Comparison of ENCODE assay signal across 16 cellular contexts in the genomic region with DNA sequence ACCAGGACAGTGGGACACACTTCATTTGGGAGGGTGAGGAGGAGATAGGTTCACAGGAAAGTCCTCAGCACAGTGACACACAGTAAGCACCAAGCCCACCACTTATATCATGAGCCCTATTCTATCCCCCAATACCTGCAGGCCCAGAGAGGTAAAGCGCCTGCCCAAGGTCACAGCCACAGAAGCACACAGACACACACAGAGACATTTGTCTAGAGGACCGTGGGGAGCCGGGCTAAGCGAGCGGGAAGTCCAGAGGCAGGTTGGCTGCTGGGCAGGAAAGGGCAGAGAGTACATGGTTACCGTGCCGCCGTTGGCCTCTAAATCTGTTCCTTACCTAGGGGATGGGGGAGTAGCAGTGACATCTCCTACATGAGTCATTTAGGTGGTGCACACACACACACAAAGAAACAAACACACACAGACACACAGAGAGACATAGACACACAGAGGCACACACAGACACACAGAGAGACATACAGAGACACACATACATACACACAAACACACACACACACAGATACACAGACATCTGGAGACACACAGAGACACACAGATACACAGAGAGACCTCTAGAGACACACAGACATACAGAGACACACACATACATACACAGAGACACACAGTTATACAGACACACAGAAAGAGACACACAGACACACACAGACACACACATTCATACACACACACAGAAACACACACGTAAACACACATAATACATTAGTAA. TPM values are rescaled to one million over a fixed set of nuclear protein-coding genes. Genes with fewer than 3 reads are reported as not detected.
DNase-seq lines count a peak whose midpoint lies in the region; ATAC-seq and TF ChIP-seq lines count a peak whose summit lies in the region.
"Had no signal": no experiment of that assay in that cellular context is flagged by ENCODE, and none has a peak within 500 bp of the region (broad histone marks: within the 10 kb centered on the region; RNA-seq: fewer than 3 reads in every experiment).

No MANE protein-coding gene starts in this region.

- no peak for TF ChIP-seq RAD21 in HCT116 (IDR thresholded peaks at IDR 0.05; ENCODE audit: low read depth)
- TF ChIP-seq RAD21 in liver (IDR thresholded peaks at IDR 0.05) = peak in 1 of 2 donors; percentile 22

- TF ChIP-seq CTCF in HCT116 (IDR thresholded peaks at IDR 0.05 in 2 of 3, conservative IDR thresholded peaks at IDR 0.05 in 1 of 3; ENCODE audit: borderline replicate concordance in 1 of 3, insufficient read depth in 1 of 3, low read depth in 2 of 3, low read length in 2 of 3) = no peak
- TF ChIP-seq CTCF in Panc1 (IDR thresholded peaks at IDR 0.05) = no peak
- no peak for TF ChIP-seq CTCF in liver (IDR thresholded peaks at IDR 0.05; ENCODE audit: low read depth, low read length, missing input control)
- no peak for TF ChIP-seq CTCF in tibial artery (IDR thresholded peaks at IDR 0.05)

- no peaks in the 10 kb centered on the region for H3K27me3 ChIP-seq in HCT116 (ENCODE audit: insufficient read depth, low read length)
- no peaks in the 10 kb centered on the region for H3K27me3 ChIP-seq in Panc1 (ENCODE audit: control insufficient read depth, insufficient read depth, low read length)
- no peaks in the 10 kb centered on the region for H3K27me3 ChIP-seq in liver (ENCODE audit: control insufficient read depth in 4 of 4, insufficient read depth in 4 of 4, low read length in 3 of 4)
- no peaks in the 10 kb centered on the region for H3K27me3 ChIP-seq in tibial artery
- H3K27me3 ChIP-seq: BE2C, MG63 had no signal

- H3K4me1 ChIP-seq in HCT116 (ENCODE audit: control insufficient read depth in 1 of 2, insufficient read depth in 2 of 2, low read length in 2 of 2) (peaks cover 8 to 34% of the 10 kb centered on the region in 2 experiments; a peak in 3 of 4 replicates), Panc1 (ENCODE audit: control insufficient read depth, insufficient read depth, low read length) (peaks cover 61% of the 10 kb centered on the region), liver (ENCODE audit: control insufficient read depth in 4 of 4, insufficient read depth in 4 of 4, low read length in 3 of 4) (peaks cover 3 to 31% (median 18%) of the 10 kb centered on the region in 4 donors), tibial artery (peaks cover 7 to 42% (median 39%) of the 10 kb centered on the region in 4 donors)
- H3K4me1 ChIP-seq: BE2C had no signal

- H3K27ac ChIP-seq in HCT116 (ENCODE audit: low read depth, low read length) (no peak overlapping the region), Panc1 (ENCODE audit: low read length) (peak overlapping the region; percentile 55), liver (ENCODE audit: low read depth in 1 of 2, low read length in 2 of 2) (peak overlapping the region; percentile 54 to 57), tibial artery (peak overlapping the region; percentile 13 to 90)
- H3K27ac ChIP-seq: KMS-11 had no signal

- H3K4me3 ChIP-seq in HCT116 (replicated peaks in 1 of 2; ENCODE audit: low read depth in 1 of 2, low read length in 2 of 2) = no peak overlapping the region
- H3K4me3 ChIP-seq in Panc1 (ENCODE audit: low read depth in 2 of 2, low read length in 2 of 2) = no peak overlapping the region
- no peak overlapping the region for H3K4me3 ChIP-seq in liver (ENCODE audit: low read depth in 1 of 3, low read length in 3 of 3)
- no peak overlapping the region for H3K4me3 ChIP-seq in tibial artery
- H3K4me3 ChIP-seq: HAP-1, MG63 had no signal

- H3K9me3 ChIP-seq in HCT116 (ENCODE audit: control insufficient read depth in 1 of 2, insufficient read depth in 1 of 2, low read depth in 1 of 2, low read length in 2 of 2) (no peaks in the 10 kb centered on the region), Panc1 (ENCODE audit: control insufficient read depth, insufficient read depth, low read depth, low read length) (no peaks in the 10 kb centered on the region), liver (ENCODE audit: control insufficient read depth in 4 of 4, low read length in 3 of 4) (no peaks in the 10 kb centered on the region), tibial artery (no peaks in the 10 kb centered on the region)
- H3K9me3 ChIP-seq: BE2C, HAP-1, MG63, SK-N-SH had no signal

- RAD21 ChIA-PET in HCT116 (lab: Charles Lee; ENCODE audit: low non-redundant PET in 1 of 2, low total read pairs in 2 of 2, uncharacterized antibody in 2 of 2, unreplicated experiment in 2 of 2) = no interaction called here

- intact Hi-C loops in HCT116 (cut with micrococcal nuclease) (no loop called here), Panc1 (cut with micrococcal nuclease; ENCODE audit: unreplicated experiment) (no loop called here), tibial artery (cut with DNase I; ENCODE audit: low total_unique reads) (no loop called here), posterior vena cava (cut with DNase I) (no loop called here)

- no peaks in the 10 kb centered on the region for H4K20me1 ChIP-seq in HCT116 (ENCODE audit: insufficient read depth)

- WGBS in liver = 85% methylated on average over 9 of the region's 9 CpGs

- no peak for TF ChIP-seq POLR2A in HCT116 (IDR thresholded peaks at IDR 0.05; ENCODE audit: borderline replicate concordance, extremely low read depth, insufficient read depth, insufficient read length)

- H3K79me2 ChIP-seq in HCT116 (ENCODE audit: insufficient read depth, low read length) = no peaks in the 10 kb centered on the region

- no peak overlapping the region for H3K4me2 ChIP-seq in HCT116 (ENCODE audit: low read length)
- H3K4me2 ChIP-seq: KMS-11, SK-N-SH had no signal

- no peak overlapping the region for H3K9ac ChIP-seq in HCT116 (ENCODE audit: low read length)
- no peak overlapping the region for H3K9ac ChIP-seq in liver (ENCODE audit: low read depth in 1 of 2, low read length in 2 of 2)
- H3K9ac ChIP-seq: KMS-11, SK-N-SH had no signal

- H3K36me3 ChIP-seq in HCT116 (ENCODE audit: control insufficient read depth in 1 of 2, insufficient read depth in 2 of 2, low read length in 2 of 2) (no peaks in the 10 kb centered on the region), Panc1 (ENCODE audit: control insufficient read depth, insufficient read depth, low read length) (no peaks in the 10 kb centered on the region), liver (ENCODE audit: control insufficient read depth in 4 of 4, insufficient read depth in 3 of 4, low read depth in 1 of 4, low read length in 3 of 4) (no peaks in the 10 kb centered on the region), tibial artery (no peaks in the 10 kb centered on the region)
- H3K36me3 ChIP-seq: BE2C, HAP-1, MG63 had no signal

- H2AFZ ChIP-seq in HCT116 (ENCODE audit: low read depth, low read length, poor library complexity, severe bottlenecking) = peak overlapping the region; percentile 32

- DNase-seq in HCT116 (ENCODE audit: low read depth, low spot score) = no peak
- DNase-seq in Panc1 (ENCODE audit: low read depth, low spot score) = no peak
- DNase-seq in tibial artery = peak in 1 of 2 donors; percentile 55
- DNase-seq in GM03348 (ENCODE audit: low spot score) = no peak
- no peak for DNase-seq in NOMO-1 (lab: John Stamatoyannopoulos, UW; ENCODE audit: unreplicated experiment in 2 of 2)
- no peak for DNase-seq in posterior vena cava (ENCODE audit: low spot score)
- DNase-seq: BE2C; CD8-positive, alpha-beta memory T cell; MG63; NCI-H187 treated with DMSO at 0.1 percent for 48 hours; NCI-H446; PC-3; SK-N-SH had no signal

- no peak for ATAC-seq in HCT116
- no peak for ATAC-seq in Panc1
- ATAC-seq: PC-3 had no signal

- BruUV-seq in HCT116 (replicated peaks; lab: Mats Ljungman, UMichigan) (no TSS peak), Panc1 (replicated peaks; lab: Mats Ljungman, UMichigan) (no TSS peak)

- POLR2A ChIA-PET in HCT116 (lab: Charles Lee) (no interaction called here), Panc1 (lab: Charles Lee) (interaction anchor here (0.6 to 0.7 kb wide), 2 partner anchors 21 to 543 kb away, joined by 3 read pairs; no protein-coding TSS in a partner anchor)

- no peaks in the 10 kb centered on the region for H3K9me2 ChIP-seq in HCT116 (ENCODE audit: insufficient read depth)
- H3K9me2 ChIP-seq: SK-N-SH had no signal

- CTCF ChIA-PET in HCT116 (lab: Charles Lee) = no interaction called here
- CTCF ChIA-PET in Panc1 (lab: Charles Lee) = no interaction called here

- in situ Hi-C loops in Panc1 (cut with HindIII; ENCODE audit: low pct_unique_long_range_greater_than_20kb, low sequenced_read_pairs) = no loop called here

TF ChIP-seq in HCT116, 20 proteins besides CTCF, POLR2A, EP300 and RAD21 (continues in another document):
- TF ChIP-seq EZH2phosphoT487 (IDR thresholded peaks at IDR 0.05; ENCODE audit: borderline replicate concordance) = no peak
- TF ChIP-seq ELF1 (IDR thresholded peaks at IDR 0.05; ENCODE audit: borderline replicate concordance, low read depth) = no peak
- no peak for TF ChIP-seq JUND (IDR thresholded peaks at IDR 0.05)
- no peak for TF ChIP-seq ZFX (IDR thresholded peaks at IDR 0.05)
- TF ChIP-seq, protein P1, sequence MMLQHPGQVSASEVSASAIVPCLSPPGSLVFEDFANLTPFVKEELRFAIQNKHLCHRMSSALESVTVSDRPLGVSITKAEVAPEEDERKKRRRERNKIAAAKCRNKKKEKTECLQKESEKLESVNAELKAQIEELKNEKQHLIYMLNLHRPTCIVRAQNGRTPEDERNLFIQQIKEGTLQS (IDR thresholded peaks at IDR 0.05) = no peak
- TF ChIP-seq SP1 (IDR thresholded peaks at IDR 0.05; ENCODE audit: low read depth) = no peak

TF ChIP-seq in liver, 16 proteins besides CTCF, POLR2A, EP300 and RAD21 (continues in another document):
- TF ChIP-seq SP1 (IDR thresholded peaks at IDR 0.05) (no peak), YY1 (IDR thresholded peaks at IDR 0.05) (no peak), EGR1 (IDR thresholded peaks at IDR 0.05; ENCODE audit: low read depth in 2 of 2) (no peak)

RNA-seq across cellular contexts. Expression of a gene that starts 15.9 kb away (rescaled TPM):
- total RNA-seq in HCT116 (2021; ENCODE audit: unreplicated experiment) (16.6 TPM), Panc1 (2021; ENCODE audit: unreplicated experiment) (79.9 TPM), liver (10 to 100 TPM; 53.2 to 95.0 TPM), posterior vena cava (1,000 to 10,000 TPM in 1 of 2 donors, 100 to 1,000 TPM in 1; 445 to 1,411 TPM)
- polyA plus RNA-seq in HCT116 (2012) = 55.8 and 144 TPM in 2 replicates
- 65.0 TPM for polyA plus RNA-seq in Panc1 (2012; ENCODE audit: insufficient read length)
- 100 to 1,000 TPM; 124 to 237 TPM for polyA plus RNA-seq in liver

RNA-seq across cellular contexts. Expression of a gene that starts 47.2 kb away (rescaled TPM):
- total RNA-seq in HCT116 (2021; ENCODE audit: unreplicated experiment) (73.3 TPM), Panc1 (2021; ENCODE audit: unreplicated experiment) (206 TPM), liver (100 to 1,000 TPM in 1 of 2 donors, 10 to 100 TPM in 1; 45.4 to 149 TPM), posterior vena cava (100 to 1,000 TPM; 140 to 169 TPM)
- 85.5 and 90.7 TPM in 2 replicates for polyA plus RNA-seq in HCT116 (2012)
- polyA plus RNA-seq in Panc1 (2012; ENCODE audit: insufficient read length) = 419 TPM
- polyA plus RNA-seq in liver = 100 to 1,000 TPM in 1 of 2 donors, 10 to 100 TPM in 1; 53.1 to 155 TPM
